Comparison of ENCODE assay signal across 17 cellular contexts in genomic region chr17:65457183-65457582, GRCh38.
DNase-seq lines count a peak whose midpoint lies in the region; ATAC-seq and TF ChIP-seq lines count a peak whose summit lies in the region.
"Had no signal": no experiment of that assay in that cellular context is flagged by ENCODE, and none has a peak within 500 bp of the region (broad histone marks: within the 10 kb centered on the region; RNA-seq: fewer than 3 reads in every experiment).

No MANE protein-coding gene starts in this region.

- ATAC-seq in right cardiac atrium (no peak), Right ventricle myocardium inferior (no peak), mucosa of descending colon (peak; percentile 73)

- H3K4me1 ChIP-seq in right cardiac atrium (ENCODE audit: control insufficient read depth, insufficient read depth, low read length), result peaks cover 3% of the 10 kb centered on the region
- peaks cover 8% of the 10 kb centered on the region for H3K4me1 ChIP-seq in mucosa of descending colon (ENCODE audit: low read depth)
- peaks cover 0 to 34% (median 21%) of the 10 kb centered on the region in 5 donors for H3K4me1 ChIP-seq in subcutaneous abdominal adipose tissue (ENCODE audit: control insufficient read depth in 5 of 5, insufficient read depth in 5 of 5, low read length in 5 of 5)
- H3K4me1 ChIP-seq: BLaER1 had no signal

- H3K27me3 ChIP-seq in right cardiac atrium (ENCODE audit: control insufficient read depth, insufficient read depth) (no peaks in the 10 kb centered on the region), subcutaneous abdominal adipose tissue (ENCODE audit: control insufficient read depth in 5 of 5, insufficient read depth in 4 of 5, low read length in 5 of 5) (peaks cover 0 to 2% (median 0%) of the 10 kb centered on the region in 5 donors)
- H3K27me3 ChIP-seq: BLaER1 had no signal

- no peak for TF ChIP-seq CTCF in mucosa of descending colon (IDR thresholded peaks at IDR 0.05)

- peak; percentile 24 for DNase-seq in NCI-H2171 treated with DMSO at 0.1 percent for 48 hours (lab: John Stamatoyannopoulos, UW)
- DNase-seq in NCI-H2171 (lab: John Stamatoyannopoulos, UW), result no peak
- no peak for DNase-seq in right cardiac atrium
- no peak for DNase-seq in Right ventricle myocardium inferior (ENCODE audit: missing footprints)
- DNase-seq in mucosa of descending colon, result peak in 1 of 3 donors; percentile 20
- no peak for DNase-seq in NCI-H1105 treated with DMSO at 0.1 percent for 48 hours (lab: John Stamatoyannopoulos, UW)
- DNase-seq in SHP77 (lab: John Stamatoyannopoulos, UW), result no peak
- DNase-seq: AML-193; Caco-2; CD8-positive, alpha-beta memory T cell; DND-41; GDM1; HCEC 1CT; HFFc6 had no signal

- intact Hi-C loops in right cardiac atrium (cut with DNase I), result loop anchor here in 2 of 4 donors (5.0 kb wide), 1 partner anchor 100 kb away; no protein-coding TSS in a partner anchor
- intact Hi-C loops in Right ventricle myocardium inferior (cut with DNase I), result loop anchor here (5.0 kb wide), 1 partner anchor 340 kb away; no protein-coding TSS in a partner anchor
- intact Hi-C loops in mucosa of descending colon (cut with DNase I, micrococcal nuclease), result loop anchor here in 1 of 2 donors (10.0 kb wide), 1 partner anchor 98 kb away; no protein-coding TSS in a partner anchor

- H3K9me3 ChIP-seq in right cardiac atrium (ENCODE audit: control insufficient read depth, low read length) (no peaks in the 10 kb centered on the region), mucosa of descending colon (no peaks in the 10 kb centered on the region), subcutaneous abdominal adipose tissue (ENCODE audit: control insufficient read depth in 5 of 5, low read length in 5 of 5) (no peaks in the 10 kb centered on the region)
- H3K9me3 ChIP-seq: BLaER1, Caco-2 had no signal

- WGBS in right cardiac atrium, result 71% methylated on average over 3 of the region's 3 CpGs

- H3K9ac ChIP-seq in subcutaneous abdominal adipose tissue (ENCODE audit: low read length in 5 of 5), result no peak overlapping the region
- H3K9ac ChIP-seq: BLaER1 had no signal

- H3K4me3 ChIP-seq in right cardiac atrium (ENCODE audit: low read length), result no peak overlapping the region
- H3K4me3 ChIP-seq in mucosa of descending colon, result no peak overlapping the region
- no peak overlapping the region for H3K4me3 ChIP-seq in subcutaneous abdominal adipose tissue (ENCODE audit: low read depth in 1 of 5, low read length in 5 of 5)
- H3K4me3 ChIP-seq: BLaER1 had no signal

- H3K27ac ChIP-seq in right cardiac atrium (ENCODE audit: low read length) (peak overlapping the region; percentile 83), subcutaneous abdominal adipose tissue (ENCODE audit: low read depth, low read length) (peak overlapping the region; percentile 65)
- H3K27ac ChIP-seq: 22Rv1, BLaER1 had no signal

- H3K36me3 ChIP-seq in mucosa of descending colon (ENCODE audit: low read depth) (no peaks in the 10 kb centered on the region), subcutaneous abdominal adipose tissue (ENCODE audit: control insufficient read depth in 5 of 5, insufficient read depth in 5 of 5, low read length in 5 of 5) (no peaks in the 10 kb centered on the region)
- H3K36me3 ChIP-seq: BLaER1 had no signal
